Comparison of ENCODE assay signal across 10 cellular contexts in genomic region chr13:114112826-114113322, GRCh38. TPM values are rescaled to one million over a fixed set of nuclear protein-coding genes. Genes with fewer than 3 reads are reported as not detected.
DNase-seq lines count a peak whose midpoint lies in the region; ATAC-seq and TF ChIP-seq lines count a peak whose summit lies in the region.
"Had no signal": no experiment of that assay in that cellular context is flagged by ENCODE, and none has a peak within 500 bp of the region (broad histone marks: within the 10 kb centered on the region; RNA-seq: fewer than 3 reads in every experiment).

No MANE protein-coding gene starts in this region.

- H3K27ac ChIP-seq in BLaER1 (peak overlapping the region; percentile 94), vagina (no peak overlapping the region), esophagus muscularis mucosa (replicated peaks in 1 of 4) (peak overlapping the region in 1 of 4 donors; percentile 22)
- H3K27ac ChIP-seq: SK-N-MC had no signal

- H3K4me3 ChIP-seq in BLaER1 (no peak overlapping the region), vagina (no peak overlapping the region), esophagus muscularis mucosa (no peak overlapping the region)
- H3K4me3 ChIP-seq in Jurkat, Clone E6-1 (ENCODE audit: low read length): no peak overlapping the region
- H3K4me3 ChIP-seq: SK-N-MC had no signal

- POLR2A ChIA-PET in naive thymus-derived CD8-positive, alpha-beta T cell (lab: Charles Lee): interaction anchor here (1.1 to 11.0 kb wide), 8 partner anchors 14 to 122 kb away, joined by 3 to 207 read pairs (median 4); partner anchors contain the start of gene RASA3

- no peak overlapping the region for H3K4me3 Mint-ChIP-seq in central memory CD8-positive, alpha-beta T cell
- H3K4me3 Mint-ChIP-seq in naive thymus-derived CD8-positive, alpha-beta T cell: peak overlapping the region in 9 of 10 donors; percentile 16 to 84 (median 66)

- WGBS in esophagus muscularis mucosa: 64% methylated on average over 9 of the region's 12 CpGs

- ATAC-seq in central memory CD8-positive, alpha-beta T cell (replicated peaks; ENCODE audit: extremely low read depth, poor library complexity, severe bottlenecking): no peak
- ATAC-seq in naive thymus-derived CD8-positive, alpha-beta T cell: no peak
- ATAC-seq in HG02642 (IDR thresholded peaks at IDR 0.05; ENCODE audit: poor library complexity, unreplicated experiment): no peak

- H3K9me3 ChIP-seq in BLaER1: no peaks in the 10 kb centered on the region
- no peaks in the 10 kb centered on the region for H3K9me3 ChIP-seq in vagina
- H3K9me3 ChIP-seq in esophagus muscularis mucosa: no peaks in the 10 kb centered on the region

- H3K4me2 ChIP-seq in BLaER1: peak overlapping the region; percentile 82

- peak overlapping the region; percentile 79 for H3K9ac ChIP-seq in BLaER1

- TF ChIP-seq EP300 in esophagus muscularis mucosa (IDR thresholded peaks at IDR 0.05): no peak

- H3K27ac Mint-ChIP-seq in central memory CD8-positive, alpha-beta T cell (ENCODE audit: low read depth): peak overlapping the region; percentile 83
- peak overlapping the region; percentile 83 to 95 (median 90) for H3K27ac Mint-ChIP-seq in naive thymus-derived CD8-positive, alpha-beta T cell

- no peak for TF ChIP-seq POLR2A in vagina (IDR thresholded peaks at IDR 0.05)
- no peak for TF ChIP-seq POLR2A in esophagus muscularis mucosa (IDR thresholded peaks at IDR 0.05; ENCODE audit: low read depth)

- no peaks in the 10 kb centered on the region for H3K9me3 Mint-ChIP-seq in central memory CD8-positive, alpha-beta T cell
- no peaks in the 10 kb centered on the region for H3K9me3 Mint-ChIP-seq in naive thymus-derived CD8-positive, alpha-beta T cell

- peaks cover 13% of the 10 kb centered on the region; the same call in 1 of the 2 replicates for H3K36me3 ChIP-seq in BLaER1
- H3K36me3 ChIP-seq in vagina: no peaks in the 10 kb centered on the region
- H3K36me3 ChIP-seq in esophagus muscularis mucosa: peaks cover 0 to 7% (median 0%) of the 10 kb centered on the region in 4 donors

- H3K27me3 ChIP-seq in BLaER1 (no peaks in the 10 kb centered on the region), vagina (no peaks in the 10 kb centered on the region), esophagus muscularis mucosa (no peaks in the 10 kb centered on the region)

- peak; percentile 51 for DNase-seq in Jurkat, Clone E6-1 (ENCODE audit: low read depth, low spot score)
- no peak for DNase-seq in central memory CD8-positive, alpha-beta T cell (ENCODE audit: low spot score in 2 of 2)
- peak in 2 of 10 donors; percentile 17 to 37 for DNase-seq in naive thymus-derived CD8-positive, alpha-beta T cell
- DNase-seq in vagina (ENCODE audit: extremely low spot score in 2 of 2) (no peak), HPDE6-E6E7 (ENCODE audit: extremely low spot score) (no peak), esophagus muscularis mucosa (ENCODE audit: extremely low spot score) (no peak)
- DNase-seq: NCI-H2171 had no signal

- H3K27me3 Mint-ChIP-seq in central memory CD8-positive, alpha-beta T cell: no peaks in the 10 kb centered on the region
- H3K27me3 Mint-ChIP-seq in naive thymus-derived CD8-positive, alpha-beta T cell: peaks cover 0 to 1% (median 0%) of the 10 kb centered on the region in 5 donors

- peaks cover 89% of the 10 kb centered on the region for H3K4me1 ChIP-seq in BLaER1
- H3K4me1 ChIP-seq in vagina: peaks cover 38% of the 10 kb centered on the region
- H3K4me1 ChIP-seq in esophagus muscularis mucosa: peaks cover 21 to 68% (median 64%) of the 10 kb centered on the region in 4 donors

- peaks cover 67% of the 10 kb centered on the region for H3K4me1 Mint-ChIP-seq in central memory CD8-positive, alpha-beta T cell
- peaks cover 45 to 83% (median 78%) of the 10 kb centered on the region in 4 donors for H3K4me1 Mint-ChIP-seq in naive thymus-derived CD8-positive, alpha-beta T cell

- peaks cover 60% of the 10 kb centered on the region for H3K36me3 Mint-ChIP-seq in central memory CD8-positive, alpha-beta T cell (ENCODE audit: insufficient read depth)
- H3K36me3 Mint-ChIP-seq in naive thymus-derived CD8-positive, alpha-beta T cell: peaks cover 0 to 45% (median 15%) of the 10 kb centered on the region in 3 donors

- peaks cover 33% of the 10 kb centered on the region for H4K20me1 ChIP-seq in BLaER1

- TF ChIP-seq CTCF in vagina (IDR thresholded peaks at IDR 0.05) (no peak), esophagus muscularis mucosa (IDR thresholded peaks at IDR 0.05) (no peak)

- intact Hi-C loops in vagina (cut with DNase I) (no loop called here), esophagus muscularis mucosa (cut with DNase I) (no loop called here)

RNA-seq across cellular contexts. Expression of gene RASA3, which starts 19.5 kb away (rescaled TPM):
- polyA plus RNA-seq in Jurkat, Clone E6-1 (2012; ENCODE audit: insufficient read depth, insufficient read length): 19.0 TPM
- total RNA-seq in naive thymus-derived CD8-positive, alpha-beta T cell: 100 to 1,000 TPM; 194 to 196 TPM
- 100 to 1,000 TPM in 2 of 3 donors, 10 to 100 TPM in 1; 62.2 to 169 (median 105) TPM for polyA plus RNA-seq in naive thymus-derived CD8-positive, alpha-beta T cell
- total RNA-seq in vagina (19.6 TPM), esophagus muscularis mucosa (10 to 100 TPM; 29.5 to 38.1 (median 34.6) TPM)
